ENCODE assay signal across 1 cellular context in genomic region chr19:2643123-2643737, GRCh38. TPM values are rescaled to one million over a fixed set of nuclear protein-coding genes. Genes with fewer than 3 reads are reported as not detected.
"Had no signal": no experiment of that assay in that cellular context is flagged by ENCODE, and none has a peak within 500 bp of the region (broad histone marks: within the 10 kb centered on the region; RNA-seq: fewer than 3 reads in every experiment).

No MANE protein-coding gene starts in this region.

RNA-seq across cellular contexts. Expression of gene GNG7, which starts 59.3 kb away (rescaled TPM):
- total RNA-seq: HT1080 had no signal
